ENCODE assay signal across 14 cellular contexts in genomic region chr13:26460652-26461051, GRCh38.
DNase-seq lines count a peak whose midpoint lies in the region; ATAC-seq and TF ChIP-seq lines count a peak whose summit lies in the region.
"Had no signal": no experiment of that assay in that cellular context is flagged by ENCODE, and none has a peak within 500 bp of the region (broad histone marks: within the 10 kb centered on the region; RNA-seq: fewer than 3 reads in every experiment).

No MANE protein-coding gene starts in this region.

- H3K4me1 ChIP-seq in GM23248 (ENCODE audit: insufficient read depth) (peaks cover 24% of the 10 kb centered on the region), gastrocnemius medialis (peaks cover 3 to 6% of the 10 kb centered on the region in 2 donors)

- H3K27ac ChIP-seq in GM23248 (no peak overlapping the region), gastrocnemius medialis (peak overlapping the region; percentile 60 to 79 (median 70))

- no peak overlapping the region for H3K4me3 ChIP-seq in GM23248
- H3K4me3 ChIP-seq in fibroblast of pulmonary artery (replicated peaks; ENCODE audit: low read depth, low read length), result no peak overlapping the region
- no peak overlapping the region for H3K4me3 ChIP-seq in gastrocnemius medialis

- H3F3A ChIP-seq in GM23248 (ENCODE audit: insufficient read depth), result peaks cover 13% of the 10 kb centered on the region

- no peak overlapping the region for H2AFZ ChIP-seq in GM23248

- H3K9ac ChIP-seq in GM23248, result no peak overlapping the region

- H3K9me3 ChIP-seq in GM23248 (ENCODE audit: low read depth) (no peaks in the 10 kb centered on the region), gastrocnemius medialis (no peaks in the 10 kb centered on the region)

- WGBS in GM23248 (ENCODE audit: low coverage in 1 of 2, low lambda C conversion rate in 2 of 2, missing lambda C conversion rate in 2 of 2), 2 experiments, result 58 to 61% methylated on average over 5 of the region's 5 CpGs

- no peaks in the 10 kb centered on the region for H3K79me2 ChIP-seq in GM23248 (ENCODE audit: insufficient read depth)

- H3K36me3 ChIP-seq in GM23248 (ENCODE audit: low read depth) (no peaks in the 10 kb centered on the region), gastrocnemius medialis (no peaks in the 10 kb centered on the region)

- no peaks in the 10 kb centered on the region for H3K9me2 ChIP-seq in GM23248 (ENCODE audit: insufficient read depth)

- no peak for TF ChIP-seq POLR2A in gastrocnemius medialis (IDR thresholded peaks at IDR 0.05)

- H3K4me2 ChIP-seq in GM23248 (ENCODE audit: unreplicated experiment), result no peak overlapping the region

- H3K27me3 ChIP-seq in GM23248 (replicated peaks; ENCODE audit: insufficient read depth) (0 out of 2 replicates have a peak, but pooled peaks cover 4% of the 10 kb centered on the region), gastrocnemius medialis (no peaks in the 10 kb centered on the region)

- H4K20me1 ChIP-seq in GM23248 (ENCODE audit: insufficient read depth), result no peaks in the 10 kb centered on the region

- intact Hi-C loops in gastrocnemius medialis (cut with DNase I; ENCODE audit: low total_unique reads), result no loop called here

- ATAC-seq in gastrocnemius medialis (peak; percentile 67 to 70), GM18873 (IDR thresholded peaks at IDR 0.05; ENCODE audit: low FRiP score, unreplicated experiment) (no peak)
- ATAC-seq: stimulated activated effector memory CD8-positive, alpha-beta T cell treated with anti-CD3 and anti-CD28 coated beads, Interleukin-12 subunit alpha, Interleukin-12 subunit beta, amount 100 ng/mL, for 72 hours; T-helper 17 cell had no signal

- in situ Hi-C loops in GM23248 (cut with MboI), result no loop called here
- in situ Hi-C loops in gastrocnemius medialis (cut with MboI; ENCODE audit: low sequenced_read_pairs in 4 of 4), result no loop called here
- in situ Hi-C loops in G401 (cut with HindIII; ENCODE audit: low sequenced_read_pairs), result no loop called here

- peak; percentile 55 for DNase-seq in GM23248
- DNase-seq in fibroblast of pulmonary artery (ENCODE audit: low read depth), result peak; percentile 47
- DNase-seq in islet precursor cell, result peak; percentile 48
- DNase-seq in gastrocnemius medialis, result peak; percentile 76 to 86
- DNase-seq in SK-N-DZ (ENCODE audit: low spot score), result no peak
- no peak for DNase-seq in NCI-H1417 treated with DMSO at 0.1 percent for 48 hours (lab: John Stamatoyannopoulos, UW)
- DNase-seq in G401 (ENCODE audit: low spot score), result no peak
- DNase-seq: activated B cell treated with CpG ODN at 0.5 μM for 24 hours; activated CD8-positive, alpha-beta memory T cell treated with anti-CD3 and anti-CD28 coated beads for 24 hours; KBM-7; NK-92 treated with Interleukin-12 subunit alpha and Interleukin-12 subunit beta, amount 100 ng/mL, for 24 hours; T-helper 17 cell had no signal

- no peak for TF ChIP-seq CTCF in fibroblast of pulmonary artery (IDR thresholded peaks at IDR 0.05; ENCODE audit: low read length, missing control alignments)
- TF ChIP-seq CTCF in gastrocnemius medialis (IDR thresholded peaks at IDR 0.05 in 4 of 5, conservative IDR thresholded peaks at IDR 0.05 in 1 of 5), result no peak

Comparison
In these comparisons a context has a peak if more than half of its experiments do, and no peak if none do; other contexts are left out.
1. DNase-seq: peak in GM23248 (single experiment), fibroblast of pulmonary artery (single experiment), islet precursor cell (single experiment) and gastrocnemius medialis (2 of 2); none in SK-N-DZ (single experiment), NCI-H1417 treated with DMSO at 0.1 percent for 48 hours (single experiment) and G401 (single experiment).